8 cellular contexts compared by ENCODE assay signal in the genomic region with DNA sequence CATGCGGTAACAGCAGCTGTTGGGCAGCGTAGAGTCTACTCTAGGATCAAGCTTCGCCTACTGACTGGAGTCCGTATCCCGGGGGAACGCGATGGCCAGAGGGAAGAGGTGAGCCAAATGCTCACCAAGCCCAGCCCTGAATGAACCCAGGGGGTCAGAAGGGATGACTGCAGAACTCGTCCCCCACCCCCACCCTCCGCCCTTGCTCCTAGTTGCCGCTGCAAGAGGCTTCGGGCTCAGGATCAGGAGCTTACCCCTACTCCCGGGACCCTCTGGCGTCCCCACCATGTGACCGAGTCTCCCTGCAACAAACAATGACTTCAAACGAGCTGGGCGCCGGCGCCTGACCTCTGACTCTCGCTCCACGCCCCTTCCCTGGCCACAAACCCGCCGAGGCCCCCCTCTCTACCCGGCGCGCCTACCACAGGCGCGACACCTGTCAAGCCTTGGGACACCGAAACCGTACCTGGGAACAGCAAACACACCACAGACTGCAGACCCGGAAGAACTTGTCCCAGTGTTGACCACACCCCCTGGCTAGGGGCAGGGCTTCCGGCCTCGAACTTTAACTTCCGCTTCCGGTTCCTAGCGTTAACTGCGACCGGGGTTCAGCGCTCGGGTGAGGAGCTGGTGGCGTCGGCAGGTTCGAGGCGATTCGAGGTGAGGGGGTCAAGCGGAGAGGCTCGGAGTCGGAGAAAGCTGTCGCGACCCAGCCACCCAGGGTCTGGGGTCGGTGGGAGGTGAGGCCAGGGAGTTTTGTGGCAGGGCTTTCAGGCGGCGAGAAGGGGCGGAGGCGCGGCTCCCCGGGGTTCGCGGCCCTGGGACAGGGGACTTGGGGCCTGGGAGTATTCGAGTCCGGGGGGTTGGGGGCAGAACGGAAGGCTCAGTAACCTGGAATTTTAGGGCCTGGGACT. TPM values are rescaled to one million over a fixed set of nuclear protein-coding genes. Genes with fewer than 3 reads are reported as not detected.
A peak's percentile ranks its signal among the peaks of the same experiment; 100 is the strongest.
DNase-seq lines count a peak whose midpoint lies in the region; ATAC-seq, FAIRE-seq and TF ChIP-seq lines count a peak whose summit lies in the region.

A gene (plus strand): TSS at position 594 of the 914 bp plus-strand sequence. CDS start 420 bp downstream, outside the sequence.

- H3K27ac ChIP-seq in small intestine (ENCODE audit: low read depth in 1 of 2, low read length in 1 of 2) = peak within 1 kb of the TSS; percentile 80 to 93

- H3K27me3 Mint-ChIP-seq in WTC11 (ENCODE audit: low read depth) = no peaks in the 10 kb centered on the region

- in situ Hi-C loops in GM18951 (cut with MboI; ENCODE audit: low sequenced_read_pairs, unreplicated experiment) = no loop called here

- peak; percentile 97 for TF ChIP-seq POLR2A in GM18951 (IDR thresholded peaks at IDR 0.05; ENCODE audit: extremely low read depth, insufficient read depth, insufficient read length)

- peaks cover 3 to 10% of the 10 kb centered on the region in 2 donors for H3K4me1 ChIP-seq in small intestine (ENCODE audit: control insufficient read depth in 2 of 2, insufficient read depth in 1 of 2, low read depth in 1 of 2, low read length in 1 of 2)

- 0% methylated on average over 60 to 61 of the region's 61 CpGs for WGBS in small intestine, 3 donors

- peaks cover 18% of the 10 kb centered on the region for H3K36me3 Mint-ChIP-seq in WTC11

- CTCF ChIA-PET in WTC11 (lab: Charles Lee) = interaction anchor here (0.7 to 1.5 kb wide), 6 partner anchors 19 to 471 kb away, joined by 3 to 8 read pairs (median 4); no protein-coding TSS in a partner anchor

- H3K9me3 Mint-ChIP-seq in WTC11 = no peaks in the 10 kb centered on the region

- DNase-seq in AG08395 (ENCODE audit: low spot score) (peak; percentile 95), NCI-H226 (peak; percentile 75), WTC11 (ENCODE audit: low spot score) (peak; percentile 90), bronchial epithelial cell (ENCODE audit: low read depth) (peak; percentile 83), iPS-NIHi7 (ENCODE audit: extremely low spot score) (peak; percentile 89), small intestine (peak; percentile 97)

- POLR2A ChIA-PET in WTC11 (lab: Charles Lee) = interaction anchor here (0.9 to 1.4 kb wide), 2 partner anchors 12 to 59 kb away, joined by 3 read pairs; a partner anchor contains a TSS

- peak within 1 kb of the TSS; percentile 100 for H3K4me3 Mint-ChIP-seq in WTC11

- H3K4me3 ChIP-seq in bronchial epithelial cell (ENCODE audit: low read depth, low read length) (peak within 1 kb of the TSS; percentile 83), small intestine (ENCODE audit: low read depth in 1 of 2, low read length in 2 of 2) (peak within 1 kb of the TSS; percentile 65 to 92)

- H3K27ac Mint-ChIP-seq in WTC11 = peak within 1 kb of the TSS; percentile 100

- TF ChIP-seq CTCF in WTC11 (IDR thresholded peaks at IDR 0.05) (no peak), bronchial epithelial cell (IDR thresholded peaks at IDR 0.05; ENCODE audit: insufficient read depth, low read length, severe bottlenecking) (no peak)

- no peaks in the 10 kb centered on the region for H3K9me3 ChIP-seq in small intestine (ENCODE audit: control insufficient read depth, low read depth)

- H3K36me3 ChIP-seq in bronchial epithelial cell (ENCODE audit: control insufficient read depth, insufficient read depth, low read length) (no peaks in the 10 kb centered on the region), small intestine (ENCODE audit: control insufficient read depth in 2 of 2, insufficient read depth in 2 of 2, low read length in 2 of 2) (no peaks in the 10 kb centered on the region)

- FAIRE-seq in bronchial epithelial cell (lab: Jason Lieb, UNC) (no peak), small intestine (lab: Jason Lieb, UNC) (no peak)

- no peaks in the 10 kb centered on the region for H3K27me3 ChIP-seq in bronchial epithelial cell (ENCODE audit: control insufficient read depth, insufficient read depth, low read length)
- H3K27me3 ChIP-seq in small intestine (ENCODE audit: control insufficient read depth in 2 of 2, insufficient read depth in 2 of 2, low read length in 2 of 2) = no peaks in the 10 kb centered on the region

- peaks cover 10% of the 10 kb centered on the region for H3K4me1 Mint-ChIP-seq in WTC11

- peak; percentile 93 for ATAC-seq in HG03175 (IDR thresholded peaks at IDR 0.05; ENCODE audit: unreplicated experiment)
- ATAC-seq in WTC11 = peak; percentile 93

TF ChIP-seq in WTC11, 78 proteins besides CTCF, POLR2A, EP300 and RAD21 (continues in another document):
- TF ChIP-seq, protein P1, sequence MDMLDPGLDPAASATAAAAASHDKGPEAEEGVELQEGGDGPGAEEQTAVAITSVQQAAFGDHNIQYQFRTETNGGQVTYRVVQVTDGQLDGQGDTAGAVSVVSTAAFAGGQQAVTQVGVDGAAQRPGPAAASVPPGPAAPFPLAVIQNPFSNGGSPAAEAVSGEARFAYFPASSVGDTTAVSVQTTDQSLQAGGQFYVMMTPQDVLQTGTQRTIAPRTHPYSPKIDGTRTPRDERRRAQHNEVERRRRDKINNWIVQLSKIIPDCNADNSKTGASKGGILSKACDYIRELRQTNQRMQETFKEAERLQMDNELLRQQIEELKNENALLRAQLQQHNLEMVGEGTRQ (CRISPR knock-in tag; IDR thresholded peaks at IDR 0.05) = peak; percentile 76
- TF ChIP-seq, protein P2, sequence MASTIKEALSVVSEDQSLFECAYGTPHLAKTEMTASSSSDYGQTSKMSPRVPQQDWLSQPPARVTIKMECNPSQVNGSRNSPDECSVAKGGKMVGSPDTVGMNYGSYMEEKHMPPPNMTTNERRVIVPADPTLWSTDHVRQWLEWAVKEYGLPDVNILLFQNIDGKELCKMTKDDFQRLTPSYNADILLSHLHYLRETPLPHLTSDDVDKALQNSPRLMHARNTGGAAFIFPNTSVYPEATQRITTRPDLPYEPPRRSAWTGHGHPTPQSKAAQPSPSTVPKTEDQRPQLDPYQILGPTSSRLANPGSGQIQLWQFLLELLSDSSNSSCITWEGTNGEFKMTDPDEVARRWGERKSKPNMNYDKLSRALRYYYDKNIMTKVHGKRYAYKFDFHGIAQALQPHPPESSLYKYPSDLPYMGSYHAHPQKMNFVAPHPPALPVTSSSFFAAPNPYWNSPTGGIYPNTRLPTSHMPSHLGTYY (CRISPR knock-in tag; IDR thresholded peaks at IDR 0.05) = no peak
- TF ChIP-seq, protein P3, sequence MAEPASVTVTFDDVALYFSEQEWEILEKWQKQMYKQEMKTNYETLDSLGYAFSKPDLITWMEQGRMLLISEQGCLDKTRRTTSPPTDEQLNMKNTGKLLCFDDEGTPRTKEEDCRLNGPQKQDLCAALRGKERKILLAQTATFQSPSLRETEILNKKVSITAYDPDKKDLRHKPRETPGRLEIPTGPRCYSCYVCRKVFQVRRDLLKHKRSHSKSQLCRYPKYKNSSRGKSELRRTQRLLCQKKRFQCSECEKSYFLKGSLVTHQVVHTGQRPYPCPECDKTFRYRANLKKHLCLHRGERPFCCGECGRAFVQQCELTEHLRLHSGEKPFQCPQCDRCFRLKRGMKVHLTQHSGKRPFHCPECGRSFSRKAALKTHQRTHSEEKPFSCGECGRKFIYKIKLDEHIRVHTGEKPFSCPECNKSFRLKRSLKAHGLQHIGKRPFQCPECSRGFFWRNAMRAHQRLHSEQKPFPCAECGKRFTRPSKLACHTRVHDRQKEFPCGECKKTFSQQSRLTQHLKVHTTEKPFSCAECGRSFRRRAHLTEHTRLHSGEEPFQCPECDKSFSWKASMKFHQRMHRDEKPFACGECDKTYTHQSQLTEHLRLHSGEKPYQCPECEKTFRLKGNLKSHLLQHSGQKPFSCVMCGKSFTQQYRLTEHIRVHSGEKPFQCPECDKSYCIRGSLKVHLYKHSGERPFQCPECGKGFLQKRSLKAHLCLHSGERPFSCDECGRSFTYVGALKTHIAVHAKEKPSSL (CRISPR knock-in tag; conservative IDR thresholded peaks at IDR 0.05) = no peak
- TF ChIP-seq ZNF317 (CRISPR knock-in tag; IDR thresholded peaks at IDR 0.05; ENCODE audit: borderline replicate concordance, low read depth) (no peak), PRRX2 (CRISPR knock-in tag; IDR thresholded peaks at IDR 0.05) (no peak), ZNF232 (CRISPR knock-in tag; IDR thresholded peaks at IDR 0.05) (peak; percentile 90; the same call in 1 of the 2 replicates), FOXJ3 (CRISPR knock-in tag; IDR thresholded peaks at IDR 0.05; ENCODE audit: borderline replicate concordance) (no peak), EMX1 (CRISPR knock-in tag; IDR thresholded peaks at IDR 0.05) (no peak), HMGA2 (CRISPR knock-in tag; IDR thresholded peaks at IDR 0.05) (no peak), SP1 (CRISPR knock-in tag; conservative IDR thresholded peaks at IDR 0.05) (peak; percentile 94), NR2C2 (CRISPR knock-in tag; IDR thresholded peaks at IDR 0.05) (peak; percentile 94)
- TF ChIP-seq, protein P4, sequence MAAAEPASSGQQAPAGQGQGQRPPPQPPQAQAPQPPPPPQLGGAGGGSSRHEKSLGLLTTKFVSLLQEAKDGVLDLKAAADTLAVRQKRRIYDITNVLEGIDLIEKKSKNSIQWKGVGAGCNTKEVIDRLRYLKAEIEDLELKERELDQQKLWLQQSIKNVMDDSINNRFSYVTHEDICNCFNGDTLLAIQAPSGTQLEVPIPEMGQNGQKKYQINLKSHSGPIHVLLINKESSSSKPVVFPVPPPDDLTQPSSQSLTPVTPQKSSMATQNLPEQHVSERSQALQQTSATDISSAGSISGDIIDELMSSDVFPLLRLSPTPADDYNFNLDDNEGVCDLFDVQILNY (CRISPR knock-in tag; IDR thresholded peaks at IDR 0.05) = no peak

RNA-seq across cellular contexts. Expression of the gene that starts here (rescaled TPM):
- total RNA-seq in WTC11 (2021) = 402 to 411 TPM (median 405 TPM) in 3 replicates
- total RNA-seq in bronchial epithelial cell = 260 and 314 TPM in 2 replicates
- 1,000 to 10,000 TPM in 1 of 3 donors, 100 to 1,000 TPM in 2; 606 to 1,357 (median 909) TPM for polyA plus RNA-seq in small intestine

Comparison
In these comparisons a context has a peak if more than half of its experiments do, and no peak if none do; other contexts are left out.
1. Peak in every context shown above with its lines: DNase-seq, ATAC-seq, H3K4me3 ChIP-seq and H3K27ac ChIP-seq.